Comparison of ENCODE assay signal across 17 cellular contexts in genomic region chr1:26027716-26028489, GRCh38. TPM values are rescaled to one million over a fixed set of nuclear protein-coding genes. Genes with fewer than 3 reads are reported as not detected.
DNase-seq lines count a peak whose midpoint lies in the region; ATAC-seq, FAIRE-seq and TF ChIP-seq lines count a peak whose summit lies in the region.
"Had no signal": no experiment of that assay in that cellular context is flagged by ENCODE, and none has a peak within 500 bp of the region (broad histone marks: within the 10 kb centered on the region; RNA-seq: fewer than 3 reads in every experiment).

No MANE protein-coding gene starts in this region.

- TF ChIP-seq CTCF in K562 (IDR thresholded peaks at IDR 0.05 in 2 of 3, conservative IDR thresholded peaks at IDR 0.05 in 1 of 3; ENCODE audit: insufficient read depth in 2 of 3, low read depth in 1 of 3, low read length in 3 of 3): no peak

- ATAC-seq in K562: peak; percentile 87
- ATAC-seq in stimulated activated effector memory CD8-positive, alpha-beta T cell treated with anti-CD3 and anti-CD28 coated beads, Interleukin-12 subunit alpha, Interleukin-12 subunit beta, amount 100 ng/mL, for 72 hours: peak; percentile 39
- ATAC-seq: activated T-helper 17 cell treated with anti-CD3 and anti-CD28 coated beads, Interleukin-2, amount 50 U/mL, for 72 hours had no signal

- CTCF ChIA-PET in K562 (lab: Yijun Ruan, JAX; ENCODE audit: low intra/inter-chr PET ratio): interaction anchor here (2.9 kb wide), 1 partner anchor 132 kb away, joined by 25 read pairs; no protein-coding TSS in a partner anchor

- FAIRE-seq in K562 (lab: Jason Lieb, UNC): peak; percentile 97

- H3K36me3 Mint-ChIP-seq in stimulated activated effector memory CD8-positive, alpha-beta T cell treated with anti-CD3 and anti-CD28 coated beads, Interleukin-12 subunit alpha, Interleukin-12 subunit beta, amount 100 ng/mL, for 72 hours: no peaks in the 10 kb centered on the region

- in situ Hi-C loops in K562 (cut with MboI): no loop called here

- H3K4me1 Mint-ChIP-seq in stimulated activated effector memory CD8-positive, alpha-beta T cell treated with anti-CD3 and anti-CD28 coated beads, Interleukin-12 subunit alpha, Interleukin-12 subunit beta, amount 100 ng/mL, for 72 hours: no peaks in the 10 kb centered on the region
- H3K4me1 Mint-ChIP-seq: activated CD4-positive, alpha-beta T cell treated with anti-CD3 and anti-CD28 coated beads, Interleukin-2, amount 10 ng/mL, durations not matched to agents 7 days and 5 days; activated T-helper 17 cell treated with anti-CD3 and anti-CD28 coated beads, Interleukin-2, amount 50 U/mL, for 72 hours had no signal

- no peaks in the 10 kb centered on the region for H3K9me1 ChIP-seq in K562 (ENCODE audit: control insufficient read depth, insufficient read depth, low read length)

- peak; percentile 44 for DNase-seq in activated CD4-positive, alpha-beta T cell treated with anti-CD3 and anti-CD28 coated beads for 48 hours
- no peak for DNase-seq in activated CD4-positive, alpha-beta T cell treated with anti-CD3 and anti-CD28 coated beads for 4 hours
- DNase-seq in NOMO-1 treated with DMSO at 0.1 percent for 48 hours (lab: John Stamatoyannopoulos, UW; ENCODE audit: unreplicated experiment) (peak; percentile 34), K562 (ENCODE audit: extremely low read depth in 1 of 4, low spot score in 3 of 4) (peak; percentile 56 to 82 (median 66)), mesenteric fat pad (ENCODE audit: low spot score) (no peak), NCI-H2081 (lab: John Stamatoyannopoulos, UW) (no peak)
- DNase-seq in stimulated activated effector memory CD8-positive, alpha-beta T cell treated with anti-CD3 and anti-CD28 coated beads, Interleukin-12 subunit alpha, Interleukin-12 subunit beta, amount 100 ng/mL, for 72 hours (ENCODE audit: low spot score in 2 of 2): no peak
- DNase-seq in central memory CD4-positive, alpha-beta T cell: no peak
- DNase-seq: activated CD4-positive, alpha-beta T cell treated with anti-CD3 and anti-CD28 coated beads, Interleukin-2, amount 10 ng/mL, durations not matched to agents 7 days and 5 days; Caco-2; NCI-H146; NCI-H82; stimulated activated CD4-positive, alpha-beta T cell treated with anti-CD3 and anti-CD28 coated beads, Interleukin-15, amount 100 ng/mL, for 24 hours; transverse colon had no signal

- TF ChIP-seq POLR2A in K562 (conservative IDR thresholded peaks at IDR 0.05): no peak

- no peaks in the 10 kb centered on the region for H3K36me3 ChIP-seq in K562 (ENCODE audit: control insufficient read depth, insufficient read depth, low read length)
- H3K36me3 ChIP-seq: transverse colon had no signal

- no peak overlapping the region for H3K27ac ChIP-seq in K562 (ENCODE audit: extremely low read depth, low read depth, low read length)
- H3K27ac ChIP-seq: parathyroid adenoma, transverse colon had no signal

- no peaks in the 10 kb centered on the region for H3K79me2 ChIP-seq in K562 (ENCODE audit: control insufficient read depth, insufficient read depth, low read length)
- H3K79me2 ChIP-seq: parathyroid adenoma had no signal

- no peak overlapping the region; the same call in 1 of the 2 replicates for H2AFZ ChIP-seq in K562 (ENCODE audit: low read depth, low read length)
- H2AFZ ChIP-seq: parathyroid adenoma had no signal

- no peak overlapping the region for H3K27ac Mint-ChIP-seq in stimulated activated effector memory CD8-positive, alpha-beta T cell treated with anti-CD3 and anti-CD28 coated beads, Interleukin-12 subunit alpha, Interleukin-12 subunit beta, amount 100 ng/mL, for 72 hours
- H3K27ac Mint-ChIP-seq: activated CD4-positive, alpha-beta T cell treated with anti-CD3 and anti-CD28 coated beads, Interleukin-2, amount 10 ng/mL, durations not matched to agents 7 days and 5 days; activated T-helper 17 cell treated with anti-CD3 and anti-CD28 coated beads, Interleukin-2, amount 50 U/mL, for 72 hours had no signal

- no peak overlapping the region for H3K4me2 ChIP-seq in K562 (ENCODE audit: insufficient read depth, low read length)

- intact Hi-C loops in K562 (cut with micrococcal nuclease): no loop called here

- POLR2A ChIA-PET in K562 (lab: Yijun Ruan, JAX): interaction anchor here (0.5 to 2.0 kb wide), 9 partner anchors 8 to 308 kb away, joined by 3 to 11 read pairs (median 3); no protein-coding TSS in a partner anchor

- no TSS peak for BruUV-seq in K562 (replicated peaks; lab: Mats Ljungman, UMichigan)

- H3K9me3 ChIP-seq in K562 (replicated peaks; ENCODE audit: control insufficient read depth, insufficient read depth, low read depth, low read length): no peaks in the 10 kb centered on the region
- H3K9me3 ChIP-seq: Caco-2, transverse colon had no signal

- H3K4me3 ChIP-seq in K562: no peak overlapping the region
- H3K4me3 ChIP-seq: transverse colon had no signal

- peaks cover 19 to 35% of the 10 kb centered on the region in 2 experiments; a peak in 4 of 5 replicates for H3K4me1 ChIP-seq in K562 (replicated peaks in 1 of 2; ENCODE audit: control insufficient read depth in 2 of 2, insufficient read depth in 2 of 2, low read length in 2 of 2)
- H3K4me1 ChIP-seq: Caco-2, parathyroid adenoma, transverse colon had no signal

- no peak for TF ChIP-seq EP300 in K562 (IDR thresholded peaks at IDR 0.05; ENCODE audit: low read length)

- no peaks in the 10 kb centered on the region for H3K27me3 ChIP-seq in K562 (ENCODE audit: control insufficient read depth in 2 of 2, insufficient read depth in 2 of 2, low read length in 2 of 2)
- H3K27me3 ChIP-seq: transverse colon had no signal

- H3K4me3 Mint-ChIP-seq in stimulated activated effector memory CD8-positive, alpha-beta T cell treated with anti-CD3 and anti-CD28 coated beads, Interleukin-12 subunit alpha, Interleukin-12 subunit beta, amount 100 ng/mL, for 72 hours: no peak overlapping the region
- H3K4me3 Mint-ChIP-seq: activated CD4-positive, alpha-beta T cell treated with anti-CD3 and anti-CD28 coated beads, Interleukin-2, amount 10 ng/mL, durations not matched to agents 7 days and 5 days; activated T-helper 17 cell treated with anti-CD3 and anti-CD28 coated beads, Interleukin-2, amount 50 U/mL, for 72 hours had no signal

- no peak for TF ChIP-seq RAD21 in K562 (CRISPR knock-in tag; conservative IDR thresholded peaks at IDR 0.05 in 1 of 2, IDR thresholded peaks at IDR 0.05 in 1 of 2)

- peak overlapping the region in 1 of 2 experiments; percentile 21; a peak in 2 of 4 replicates for H3K9ac ChIP-seq in K562 (ENCODE audit: insufficient read depth in 1 of 2, low read depth in 2 of 2, low read length in 2 of 2)
- H3K9ac ChIP-seq: parathyroid adenoma had no signal

- H3K9me3 Mint-ChIP-seq in stimulated activated effector memory CD8-positive, alpha-beta T cell treated with anti-CD3 and anti-CD28 coated beads, Interleukin-12 subunit alpha, Interleukin-12 subunit beta, amount 100 ng/mL, for 72 hours: no peaks in the 10 kb centered on the region
- H3K9me3 Mint-ChIP-seq: activated CD4-positive, alpha-beta T cell treated with anti-CD3 and anti-CD28 coated beads, Interleukin-2, amount 10 ng/mL, durations not matched to agents 7 days and 5 days; activated T-helper 17 cell treated with anti-CD3 and anti-CD28 coated beads, Interleukin-2, amount 50 U/mL, for 72 hours had no signal

- no peaks in the 10 kb centered on the region for H4K20me1 ChIP-seq in K562 (replicated peaks; ENCODE audit: control insufficient read depth, insufficient read depth, low read length)

- WGBS in K562 (ENCODE audit: insufficient coverage, low coverage, missing lambda C conversion rate): 22% methylated on average over 3 of the region's 3 CpGs

RNA-seq across cellular contexts. Expression of gene EXTL1, which starts 6.3 kb away (rescaled TPM):
- total RNA-seq in K562 (2011; cell fraction: chromatin; rRNA removed; ENCODE audit: low replicate concordance): 0.58 TPM in 1 of 2 replicates, not detected in the other
- 1.5 and 2.0 TPM in 2 replicates for total RNA-seq in K562 (2011; cell fraction: nucleolus; rRNA removed)
- 0.95 and 1.9 TPM in 2 replicates for total RNA-seq in K562 (2011; cell fraction: nucleoplasm; rRNA removed)
- 0.12 and 0.23 TPM in 2 replicates for total RNA-seq in K562 (2014; rRNA removed)
- 0.04 TPM in 1 of 2 replicates, not detected in the other for total RNA-seq in K562 (2014; rRNA removed; fragmentation: Illumina TruSeq; extraction: Trizol)
- 0.07 and 0.08 TPM in 2 replicates for total RNA-seq in K562 (2015; rRNA removed; fragmentation: Illumina TruSeq; extraction: Trizol)
- 0.13 and 0.16 TPM in 2 replicates for total RNA-seq in K562 (2021)
- 0.07 and 0.11 TPM in 2 replicates for polyA plus RNA-seq in K562 (2011; rRNA removed)
- polyA plus RNA-seq in K562 (2011; cell fraction: cytosol; rRNA removed): 0.07 and 0.13 TPM in 2 replicates
- polyA plus RNA-seq in K562 (2011; cell fraction: nucleus; rRNA removed): 0.28 and 0.32 TPM in 2 replicates
- 0.13 and 0.68 TPM in 2 replicates for polyA plus RNA-seq in K562 (2012)
- 0.06 TPM in 1 of 2 replicates, not detected in the other for polyA plus RNA-seq in K562 (2014; fragmentation: Illumina TruSeq; extraction: Trizol)
- not detected for polyA plus RNA-seq in K562 (2014; fragmentation: Nextera tagmentation; extraction: Ambion mirVana)
- 0.09 and 0.16 TPM in 2 replicates for polyA plus RNA-seq in K562 (2014; rRNA removed)
- polyA minus RNA-seq in K562 (2011; rRNA and poly(A)+ RNA removed): 0.11 and 0.18 TPM in 2 replicates
- polyA minus RNA-seq in K562 (2011; cell fraction: cytosol; rRNA and poly(A)+ RNA removed): 0.29 and 0.55 TPM in 2 replicates
- polyA minus RNA-seq in K562 (2011; cell fraction: nucleus; rRNA and poly(A)+ RNA removed): 1.3 and 2.3 TPM in 2 replicates
- total RNA-seq in mesenteric fat pad: not detected
- total RNA-seq: activated CD4-positive, alpha-beta T cell treated with anti-CD3 and anti-CD28 coated beads, Interleukin-2, amount 10 ng/mL, durations not matched to agents 7 days and 5 days; activated T-helper 17 cell treated with anti-CD3 and anti-CD28 coated beads, Interleukin-2, amount 50 U/mL, for 72 hours had no signal

RNA-seq across cellular contexts. Expression of gene SLC30A2, which starts 18.0 kb away (rescaled TPM):
- 0.42 TPM in 1 of 2 replicates, not detected in the other for total RNA-seq in K562 (2011; cell fraction: chromatin; rRNA removed; ENCODE audit: low replicate concordance)
- 0.33 and 0.53 TPM in 2 replicates for total RNA-seq in K562 (2011; cell fraction: nucleolus; rRNA removed)
- total RNA-seq in K562 (2011; cell fraction: nucleoplasm; rRNA removed): 0.51 TPM in 1 of 2 replicates, not detected in the other
- total RNA-seq in K562 (2014; rRNA removed): 0.18 TPM in 1 of 2 replicates, not detected in the other
- not detected in 2 replicates for total RNA-seq in K562 (2014; rRNA removed; fragmentation: Illumina TruSeq; extraction: Trizol)
- not detected in 2 replicates for total RNA-seq in K562 (2015; rRNA removed; fragmentation: Illumina TruSeq; extraction: Trizol)
- 0.11 and 0.13 TPM in 2 replicates for total RNA-seq in K562 (2021)
- 0.07 and 0.08 TPM in 2 replicates for polyA plus RNA-seq in K562 (2011; rRNA removed)
- polyA plus RNA-seq in K562 (2011; cell fraction: cytosol; rRNA removed): 0.19 and 0.22 TPM in 2 replicates
- 0.10 TPM in 2 replicates for polyA plus RNA-seq in K562 (2011; cell fraction: nucleus; rRNA removed)
- polyA plus RNA-seq in K562 (2012): 0.03 and 0.32 TPM in 2 replicates
- polyA plus RNA-seq in K562 (2014; fragmentation: Illumina TruSeq; extraction: Trizol): 0.07 TPM in 1 of 2 replicates, not detected in the other
- under 1 TPM; 0.01 to 0.06 TPM for polyA plus RNA-seq in K562 (2014; fragmentation: Nextera tagmentation; extraction: Ambion mirVana)
- 0.03 TPM in 1 of 2 replicates, not detected in the other for polyA plus RNA-seq in K562 (2014; rRNA removed)
- 0.21 TPM in 1 of 2 replicates, not detected in the other for polyA minus RNA-seq in K562 (2011; rRNA and poly(A)+ RNA removed)
- not detected in 2 replicates for polyA minus RNA-seq in K562 (2011; cell fraction: cytosol; rRNA and poly(A)+ RNA removed)
- 0.13 TPM in 1 of 2 replicates, not detected in the other for polyA minus RNA-seq in K562 (2011; cell fraction: nucleus; rRNA and poly(A)+ RNA removed)
- total RNA-seq in mesenteric fat pad: not detected
- total RNA-seq: activated CD4-positive, alpha-beta T cell treated with anti-CD3 and anti-CD28 coated beads, Interleukin-2, amount 10 ng/mL, durations not matched to agents 7 days and 5 days; activated T-helper 17 cell treated with anti-CD3 and anti-CD28 coated beads, Interleukin-2, amount 50 U/mL, for 72 hours; mononuclear cell had no signal

RNA-seq across cellular contexts. Expression of gene PAFAH2, which starts 30.0 kb away (rescaled TPM):
- total RNA-seq in K562 (2011; cell fraction: chromatin; rRNA removed; ENCODE audit: low replicate concordance): 9.2 and 10.7 TPM in 2 replicates
- 7.3 and 7.8 TPM in 2 replicates for total RNA-seq in K562 (2011; cell fraction: nucleolus; rRNA removed)
- 6.4 and 7.5 TPM in 2 replicates for total RNA-seq in K562 (2011; cell fraction: nucleoplasm; rRNA removed)
- 5.5 and 6.5 TPM in 2 replicates for total RNA-seq in K562 (2014; rRNA removed)
- total RNA-seq in K562 (2014; rRNA removed; fragmentation: Illumina TruSeq; extraction: Trizol): 6.4 and 6.8 TPM in 2 replicates
- total RNA-seq in K562 (2015; rRNA removed; fragmentation: Illumina TruSeq; extraction: Trizol): 6.3 and 6.4 TPM in 2 replicates
- total RNA-seq in K562 (2021): 4.7 and 5.9 TPM in 2 replicates
- 7.5 and 10.9 TPM in 2 replicates for polyA plus RNA-seq in K562 (2011; rRNA removed)
- 6.0 and 7.6 TPM in 2 replicates for polyA plus RNA-seq in K562 (2011; cell fraction: cytosol; rRNA removed)
- polyA plus RNA-seq in K562 (2011; cell fraction: nucleus; rRNA removed): 6.5 and 9.1 TPM in 2 replicates
- polyA plus RNA-seq in K562 (2012): 4.5 and 7.8 TPM in 2 replicates
- polyA plus RNA-seq in K562 (2014; fragmentation: Illumina TruSeq; extraction: Trizol): 7.0 and 8.7 TPM in 2 replicates
- 1 to 10 TPM; 4.2 to 7.0 TPM for polyA plus RNA-seq in K562 (2014; fragmentation: Nextera tagmentation; extraction: Ambion mirVana)
- 6.0 and 6.9 TPM in 2 replicates for polyA plus RNA-seq in K562 (2014; rRNA removed)
- 8.3 and 11.1 TPM in 2 replicates for polyA minus RNA-seq in K562 (2011; rRNA and poly(A)+ RNA removed)
- 4.3 and 7.0 TPM in 2 replicates for polyA minus RNA-seq in K562 (2011; cell fraction: cytosol; rRNA and poly(A)+ RNA removed)
- polyA minus RNA-seq in K562 (2011; cell fraction: nucleus; rRNA and poly(A)+ RNA removed): 4.0 and 5.7 TPM in 2 replicates
- 6.8 TPM for total RNA-seq in mesenteric fat pad

RNA-seq across cellular contexts. Expression of gene TRIM63, which starts 39.5 kb away (rescaled TPM):
- total RNA-seq in K562 (2011; cell fraction: chromatin; rRNA removed; ENCODE audit: low replicate concordance): 0.74 and 0.77 TPM in 2 replicates
- total RNA-seq in K562 (2011; cell fraction: nucleolus; rRNA removed): 0.26 and 0.67 TPM in 2 replicates
- total RNA-seq in K562 (2011; cell fraction: nucleoplasm; rRNA removed): 0.44 and 0.99 TPM in 2 replicates
- total RNA-seq in K562 (2014; rRNA removed) (0.24 and 0.50 TPM in 2 replicates), K562 (2014; rRNA removed; fragmentation: Illumina TruSeq; extraction: Trizol) (0.32 and 0.36 TPM in 2 replicates), K562 (2015; rRNA removed; fragmentation: Illumina TruSeq; extraction: Trizol) (0.19 and 0.22 TPM in 2 replicates), K562 (2021) (0.16 and 0.44 TPM in 2 replicates), mesenteric fat pad (0.26 TPM)
- polyA plus RNA-seq in K562 (2011; rRNA removed) (0.42 and 0.57 TPM in 2 replicates), K562 (2014; fragmentation: Illumina TruSeq; extraction: Trizol) (0.28 and 0.48 TPM in 2 replicates), K562 (2014; fragmentation: Nextera tagmentation; extraction: Ambion mirVana) (under 1 TPM; 0.08 to 0.10 TPM), K562 (2014; rRNA removed) (0.22 and 0.40 TPM in 2 replicates)
- 0.31 and 0.43 TPM in 2 replicates for polyA plus RNA-seq in K562 (2011; cell fraction: cytosol; rRNA removed)
- polyA plus RNA-seq in K562 (2011; cell fraction: nucleus; rRNA removed): 0.41 and 0.65 TPM in 2 replicates
- polyA plus RNA-seq in K562 (2012): 0.38 and 0.60 TPM in 2 replicates
- 0.28 and 0.54 TPM in 2 replicates for polyA minus RNA-seq in K562 (2011; rRNA and poly(A)+ RNA removed)
- polyA minus RNA-seq in K562 (2011; cell fraction: cytosol; rRNA and poly(A)+ RNA removed): not detected in 2 replicates
- 0.27 and 0.33 TPM in 2 replicates for polyA minus RNA-seq in K562 (2011; cell fraction: nucleus; rRNA and poly(A)+ RNA removed)
- total RNA-seq: activated T-helper 17 cell treated with anti-CD3 and anti-CD28 coated beads, Interleukin-2, amount 50 U/mL, for 72 hours; Caco-2; mononuclear cell had no signal

Comparison
In these comparisons a context has a peak if more than half of its experiments do, and no peak if none do; other contexts are left out.
1. DNase-seq: peak in activated CD4-positive, alpha-beta T cell treated with anti-CD3 and anti-CD28 coated beads for 48 hours (single experiment), NOMO-1 treated with DMSO at 0.1 percent for 48 hours (single experiment) and K562 (4 of 4); none in activated CD4-positive, alpha-beta T cell treated with anti-CD3 and anti-CD28 coated beads for 4 hours (0 of 2), stimulated activated effector memory CD8-positive, alpha-beta T cell treated with anti-CD3 and anti-CD28 coated beads, Interleukin-12 subunit alpha, Interleukin-12 subunit beta, amount 100 ng/mL, for 72 hours (0 of 2), mesenteric fat pad (single experiment), central memory CD4-positive, alpha-beta T cell (single experiment) and NCI-H2081 (0 of 2).